Comparison of ENCODE assay signal across 7 cellular contexts in genomic region chr11:27183672-27184457, GRCh38.
A peak's percentile ranks its signal among the peaks of the same experiment; 100 is the strongest.
DNase-seq lines count a peak whose midpoint lies in the region; ATAC-seq and TF ChIP-seq lines count a peak whose summit lies in the region.

No MANE protein-coding gene starts in this region.

- no peaks in the 10 kb centered on the region for H3K4me1 Mint-ChIP-seq in activated CD4-positive, alpha-beta memory T cell treated with anti-CD3 and anti-CD28 coated beads, Interleukin-2, amount 10 ng/mL, durations not matched to agents 7 days and 5 days

- H3K4me1 ChIP-seq in HCT116 (ENCODE audit: control insufficient read depth in 1 of 2, insufficient read depth in 2 of 2, low read length in 2 of 2): no peaks in the 10 kb centered on the region

- ATAC-seq in HCT116: 0 out of 2 replicates have a peak, but pooled peaks have one; percentile 49

- TF ChIP-seq RAD21 in HCT116 (IDR thresholded peaks at IDR 0.05; ENCODE audit: low read depth): peak; percentile 78

- DNase-seq in GF-D8 (lab: John Stamatoyannopoulos, UW) (peak; percentile 1), HCT116 (ENCODE audit: low read depth, low spot score) (peak; percentile 51), NCI-H226 (peak; percentile 32), glomerular endothelial cell (ENCODE audit: extremely low read depth, low read depth, low spot score) (peak; percentile 60), putamen (ENCODE audit: low spot score) (peak; percentile 62), 8988T (no peak)
- DNase-seq in activated CD4-positive, alpha-beta memory T cell treated with anti-CD3 and anti-CD28 coated beads, Interleukin-2, amount 10 ng/mL, durations not matched to agents 7 days and 5 days: peak; percentile 31

- no peaks in the 10 kb centered on the region for H3K9me2 ChIP-seq in HCT116 (ENCODE audit: insufficient read depth)

- peaks cover 14% of the 10 kb centered on the region for H3K27me3 Mint-ChIP-seq in activated CD4-positive, alpha-beta memory T cell treated with anti-CD3 and anti-CD28 coated beads, Interleukin-2, amount 10 ng/mL, durations not matched to agents 7 days and 5 days

- H3K27ac ChIP-seq in HCT116 (ENCODE audit: low read depth, low read length): no peak overlapping the region

- H3K36me3 ChIP-seq in HCT116 (ENCODE audit: control insufficient read depth in 1 of 2, insufficient read depth in 2 of 2, low read length in 2 of 2): no peaks in the 10 kb centered on the region

- H3K79me2 ChIP-seq in HCT116 (ENCODE audit: insufficient read depth, low read length): no peaks in the 10 kb centered on the region

- no peak overlapping the region for H3K4me2 ChIP-seq in HCT116 (ENCODE audit: low read length)

- no peak for TF ChIP-seq POLR2A in HCT116 (IDR thresholded peaks at IDR 0.05; ENCODE audit: borderline replicate concordance, extremely low read depth, insufficient read depth, insufficient read length)

- no peaks in the 10 kb centered on the region for H3K36me3 Mint-ChIP-seq in activated CD4-positive, alpha-beta memory T cell treated with anti-CD3 and anti-CD28 coated beads, Interleukin-2, amount 10 ng/mL, durations not matched to agents 7 days and 5 days (ENCODE audit: low read depth)

- H3K9me3 Mint-ChIP-seq in activated CD4-positive, alpha-beta memory T cell treated with anti-CD3 and anti-CD28 coated beads, Interleukin-2, amount 10 ng/mL, durations not matched to agents 7 days and 5 days: no peaks in the 10 kb centered on the region

- H3K9ac ChIP-seq in HCT116 (ENCODE audit: low read length): no peak overlapping the region

- H3K9me3 ChIP-seq in HCT116 (ENCODE audit: control insufficient read depth in 1 of 2, insufficient read depth in 1 of 2, low read depth in 1 of 2, low read length in 2 of 2): no peaks in the 10 kb centered on the region

- H4K20me1 ChIP-seq in HCT116 (ENCODE audit: insufficient read depth): no peaks in the 10 kb centered on the region

- no peak overlapping the region for H3K4me3 Mint-ChIP-seq in activated CD4-positive, alpha-beta memory T cell treated with anti-CD3 and anti-CD28 coated beads, Interleukin-2, amount 10 ng/mL, durations not matched to agents 7 days and 5 days

- CTCF ChIA-PET in HCT116 (lab: Charles Lee): interaction anchor here (0.8 to 2.0 kb wide), 10 partner anchors 10 to 314 kb away, joined by 3 to 88 read pairs (median 5); partner anchors contain the start of gene LGR4
- CTCF ChIA-PET in activated CD4-positive, alpha-beta memory T cell treated with anti-CD3 and anti-CD28 coated beads, Interleukin-2, amount 10 ng/mL, durations not matched to agents 7 days and 5 days (lab: Charles Lee): interaction anchor here (0.8 to 2.0 kb wide), 7 partner anchors 10 to 312 kb away, joined by 3 to 20 read pairs (median 3); no protein-coding TSS in a partner anchor

- RAD21 ChIA-PET in HCT116 (lab: Charles Lee; ENCODE audit: low non-redundant PET in 1 of 2, low total read pairs in 2 of 2, uncharacterized antibody in 2 of 2, unreplicated experiment in 2 of 2): interaction anchor here in 1 of 2 experiments (0.6 to 1.6 kb wide), 3 partner anchors 112 to 304 kb away, joined by 4 to 9 read pairs (median 5); no protein-coding TSS in a partner anchor

- no TSS peak for BruUV-seq in HCT116 (replicated peaks; lab: Mats Ljungman, UMichigan)

- TF ChIP-seq CTCF in HCT116 (IDR thresholded peaks at IDR 0.05 in 2 of 3, conservative IDR thresholded peaks at IDR 0.05 in 1 of 3; ENCODE audit: borderline replicate concordance in 1 of 3, insufficient read depth in 1 of 3, low read depth in 2 of 3, low read length in 2 of 3): peak; percentile 52 to 66 (median 64); a peak in 5 of 6 replicates

- H3K4me3 ChIP-seq in HCT116 (replicated peaks in 1 of 2; ENCODE audit: low read depth in 1 of 2, low read length in 2 of 2): no peak overlapping the region

- H2AFZ ChIP-seq in HCT116 (ENCODE audit: low read depth, low read length, poor library complexity, severe bottlenecking): no peak overlapping the region

- peaks cover 16% of the 10 kb centered on the region for H3K27me3 ChIP-seq in HCT116 (ENCODE audit: insufficient read depth, low read length)

- POLR2A ChIA-PET in HCT116 (lab: Charles Lee): interaction anchor here (1.4 kb wide), 1 partner anchor 302 kb away, joined by 3 read pairs; no protein-coding TSS in a partner anchor
- POLR2A ChIA-PET in activated CD4-positive, alpha-beta memory T cell treated with anti-CD3 and anti-CD28 coated beads, Interleukin-2, amount 10 ng/mL, durations not matched to agents 7 days and 5 days (lab: Charles Lee): no interaction called here

- H3K27ac Mint-ChIP-seq in activated CD4-positive, alpha-beta memory T cell treated with anti-CD3 and anti-CD28 coated beads, Interleukin-2, amount 10 ng/mL, durations not matched to agents 7 days and 5 days: no peak overlapping the region

- intact Hi-C loops in HCT116 (cut with micrococcal nuclease): loop anchor here (1.0 to 5.0 kb wide), 2 partner anchors 113 to 302 kb away; no protein-coding TSS in a partner anchor

TF ChIP-seq in HCT116, 20 proteins besides CTCF, POLR2A, EP300 and RAD21:
- TF ChIP-seq ZNF274 (IDR thresholded peaks at IDR 0.05; ENCODE audit: low read depth, low read length) (no peak), SIN3A (IDR thresholded peaks at IDR 0.05; ENCODE audit: low read depth) (no peak)
